Comparison of ENCODE assay signal across 17 cellular contexts in the genomic region with DNA sequence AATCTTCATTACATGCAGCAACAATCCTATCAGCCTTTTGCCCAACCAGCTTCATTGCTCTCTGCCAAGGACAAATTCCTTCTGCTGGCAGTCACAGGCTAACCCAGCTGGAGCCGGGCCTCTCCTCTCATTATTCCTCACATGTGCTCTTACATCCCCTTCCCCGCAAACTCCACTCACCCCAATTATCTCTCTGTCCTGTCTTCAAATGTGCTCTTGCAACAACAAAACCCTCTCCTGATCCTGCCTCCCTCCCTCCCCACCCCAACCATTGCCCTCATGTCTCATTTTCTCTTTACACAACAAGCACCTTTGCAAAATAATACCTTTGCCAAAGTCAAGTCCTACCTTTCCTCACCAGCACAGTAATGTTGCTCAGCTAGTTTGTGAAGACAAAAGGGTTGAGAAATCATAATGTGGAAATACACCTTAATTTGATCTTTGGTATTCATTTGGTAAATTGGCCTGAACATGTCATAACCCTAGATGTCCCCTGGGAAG. TPM values are rescaled to one million over a fixed set of nuclear protein-coding genes. Genes with fewer than 3 reads are reported as not detected.
DNase-seq lines count a peak whose midpoint lies in the region; ATAC-seq, FAIRE-seq and TF ChIP-seq lines count a peak whose summit lies in the region.
"Had no signal": no experiment of that assay in that cellular context is flagged by ENCODE, and none has a peak within 500 bp of the region (broad histone marks: within the 10 kb centered on the region; RNA-seq: fewer than 3 reads in every experiment).

No MANE protein-coding gene starts in this region.

- no peak overlapping the region for H4K8ac ChIP-seq in trophoblast cell (ENCODE audit: low read depth, low read length)

- H3K9me3 ChIP-seq in body of pancreas: no peaks in the 10 kb centered on the region
- no peaks in the 10 kb centered on the region for H3K9me3 ChIP-seq in heart right ventricle
- H3K9me3 ChIP-seq in trophoblast cell (ENCODE audit: insufficient read depth, low read depth, low read length): peaks cover 4% of the 10 kb centered on the region
- no peaks in the 10 kb centered on the region for H3K9me3 ChIP-seq in MM.1S (replicated peaks; ENCODE audit: insufficient read depth, low read length)

- no peaks in the 10 kb centered on the region for H3K9me2 ChIP-seq in MM.1S (replicated peaks; ENCODE audit: insufficient read depth, low read length)

- no peak overlapping the region for H3K18ac ChIP-seq in trophoblast cell (ENCODE audit: low read length)

- no peak overlapping the region for H3K4me3 ChIP-seq in body of pancreas
- no peak overlapping the region for H3K4me3 ChIP-seq in heart right ventricle
- no peak overlapping the region for H3K4me3 ChIP-seq in trophoblast cell (ENCODE audit: low read depth, low read length)
- H3K4me3 ChIP-seq in MM.1S (ENCODE audit: low read length): no peak overlapping the region

- no peak for TF ChIP-seq POLR2A in body of pancreas (IDR thresholded peaks at IDR 0.05)
- TF ChIP-seq POLR2A in GM12891 (IDR thresholded peaks at IDR 0.05; ENCODE audit: low read depth, low read length): no peak

- no peak overlapping the region for H4K91ac ChIP-seq in trophoblast cell (ENCODE audit: low read depth, low read length)

- H3K27me3 ChIP-seq in body of pancreas (no peaks in the 10 kb centered on the region), heart right ventricle (no peaks in the 10 kb centered on the region), trophoblast cell (ENCODE audit: insufficient read depth, low read length) (no peaks in the 10 kb centered on the region), MM.1S (replicated peaks; ENCODE audit: insufficient read depth, low read length) (no peaks in the 10 kb centered on the region)

- H3K23ac ChIP-seq in trophoblast cell (ENCODE audit: low read length): no peak overlapping the region

- ATAC-seq in body of pancreas (peak; percentile 72), heart right ventricle (peak; percentile 42 to 86 (median 71))
- ATAC-seq in stimulated activated naive CD8-positive, alpha-beta T cell treated with anti-CD3 and anti-CD28 coated beads, Interleukin-15, Interleukin-2, amounts not matched to agents 100 U/mL and 50 U/mL, for 24 hours: no peak
- ATAC-seq: activated CD4-positive, alpha-beta T cell treated with anti-CD3 and anti-CD28 coated beads for 36 hours; stimulated activated naive CD8-positive, alpha-beta T cell treated with anti-CD3 and anti-CD28 coated beads, Interleukin-15, amount 100 ng/mL, for 72 hours had no signal

- H2AK5ac ChIP-seq in trophoblast cell (ENCODE audit: low read length): no peak overlapping the region

- H3K4me1 ChIP-seq in body of pancreas (no peaks in the 10 kb centered on the region), heart right ventricle (peaks cover 7 to 49% (median 20%) of the 10 kb centered on the region in 9 donors), trophoblast cell (ENCODE audit: control insufficient read depth in 1 of 2, insufficient read depth in 2 of 2, low read length in 2 of 2) (no peaks in the 10 kb centered on the region), MM.1S (ENCODE audit: low read length) (0 out of 2 replicates have a peak, but pooled peaks cover 2% of the 10 kb centered on the region)

- H2BK12ac ChIP-seq in trophoblast cell (ENCODE audit: low read length): no peak overlapping the region

- no peaks in the 10 kb centered on the region for H3K79me1 ChIP-seq in trophoblast cell (ENCODE audit: low read length)

- H3K79me2 ChIP-seq in trophoblast cell (ENCODE audit: control insufficient read depth, insufficient read depth, low read length, poor library complexity) (no peaks in the 10 kb centered on the region), MM.1S (ENCODE audit: low read length) (no peaks in the 10 kb centered on the region)

- H3K9ac ChIP-seq in trophoblast cell (ENCODE audit: low read length) (no peak overlapping the region), MM.1S (ENCODE audit: low read length) (no peak overlapping the region)

- H2BK120ac ChIP-seq in trophoblast cell (ENCODE audit: insufficient read depth, low read length, poor library complexity): no peak overlapping the region

- no peaks in the 10 kb centered on the region for H4K20me1 ChIP-seq in MM.1S (ENCODE audit: insufficient read depth, low read length)

- H2AFZ ChIP-seq in trophoblast cell (ENCODE audit: insufficient read depth, low read length, poor library complexity): no peak overlapping the region
- no peak overlapping the region for H2AFZ ChIP-seq in MM.1S (ENCODE audit: low read length)

- H3K27ac ChIP-seq in body of pancreas: peak overlapping the region in 2 of 4 donors; percentile 2 to 53
- H3K27ac ChIP-seq in heart right ventricle: peak overlapping the region in 8 of 10 donors; percentile 55 to 83 (median 72)
- H3K27ac ChIP-seq in trophoblast cell (ENCODE audit: low read depth, low read length): no peak overlapping the region
- H3K27ac ChIP-seq in MM.1S (ENCODE audit: low read length): no peak overlapping the region

- no peak overlapping the region for H3K4ac ChIP-seq in trophoblast cell (ENCODE audit: low read depth, low read length)

- H3K4me2 ChIP-seq in trophoblast cell (ENCODE audit: low read length) (no peak overlapping the region), MM.1S (ENCODE audit: low read depth, low read length) (no peak overlapping the region)

- H3K36me3 ChIP-seq in body of pancreas (replicated peaks in 1 of 2; ENCODE audit: insufficient read depth in 1 of 2, low read depth in 2 of 2) (no peaks in the 10 kb centered on the region), heart right ventricle (no peaks in the 10 kb centered on the region), trophoblast cell (ENCODE audit: control insufficient read depth in 1 of 2, insufficient read depth in 2 of 2, low read length in 2 of 2) (no peaks in the 10 kb centered on the region), MM.1S (replicated peaks; ENCODE audit: insufficient read depth, low read length) (no peaks in the 10 kb centered on the region)

- peak; percentile 23 for DNase-seq in EH (ENCODE audit: low read depth)
- DNase-seq in body of pancreas: peak; percentile 6 to 21 (median 15)
- peak in 1 of 2 donors; percentile 62 for DNase-seq in heart right ventricle
- DNase-seq in trophoblast cell: peak; percentile 35 to 84
- DNase-seq in MM.1S: no peak
- no peak for DNase-seq in stimulated activated naive CD8-positive, alpha-beta T cell treated with anti-CD3 and anti-CD28 coated beads, Interleukin-15, Interleukin-2, amounts not matched to agents 100 U/mL and 50 U/mL, for 24 hours
- no peak for DNase-seq in GM12891 (ENCODE audit: insufficient read length, low spot score)
- no peak for DNase-seq in NCI-H1694 (lab: John Stamatoyannopoulos, UW)
- DNase-seq: activated CD4-positive, alpha-beta T cell treated with anti-CD3 and anti-CD28 coated beads for 36 hours; activated effector memory CD4-positive, alpha-beta T cell treated with anti-CD3 and anti-CD28 coated beads, Interleukin-2, amount 50 U/mL, for 16 hours; glutamatergic neuron; immature natural killer cell; NCI-H2029; NCI-H510A treated with DMSO at 0.1 percent for 48 hours; stimulated activated naive CD8-positive, alpha-beta T cell treated with anti-CD3 and anti-CD28 coated beads, Interleukin-15, amount 100 ng/mL, for 72 hours; T1000 had no signal

- WGBS in body of pancreas, 2 donors: 32 to 47% methylated on average over 2 of the region's 2 CpGs
- WGBS in heart right ventricle, 2 donors: 42 to 49% methylated on average over 2 of the region's 2 CpGs
- no CpG with 5 or more reads among the region's 2 CpGs for WGBS in trophoblast cell (ENCODE audit: extremely low coverage, insufficient coverage, insufficient read length)

- no peak for FAIRE-seq in GM12891 (lab: Jason Lieb, UNC)
- FAIRE-seq: endometrium had no signal

- TF ChIP-seq CTCF in body of pancreas (IDR thresholded peaks at IDR 0.05): no peak
- no peak for TF ChIP-seq CTCF in heart right ventricle (IDR thresholded peaks at IDR 0.05)
- TF ChIP-seq CTCF in MM.1S (IDR thresholded peaks at IDR 0.05; ENCODE audit: low read length): no peak

- no peak overlapping the region for H2BK5ac ChIP-seq in trophoblast cell (ENCODE audit: low read depth, low read length, poor library complexity)

- H4K12ac ChIP-seq in trophoblast cell (ENCODE audit: low read depth, low read length): no peak overlapping the region

- intact Hi-C loops in body of pancreas (cut with DNase I): no loop called here
- intact Hi-C loops in heart right ventricle (cut with DNase I): no loop called here

- H3F3A ChIP-seq in MM.1S (ENCODE audit: insufficient read depth, low read length): no peaks in the 10 kb centered on the region

- H3K14ac ChIP-seq in trophoblast cell (ENCODE audit: low read length): no peak overlapping the region

TF ChIP-seq in GM12891, 5 proteins besides CTCF, POLR2A, EP300 and RAD21:
- TF ChIP-seq TAF1 (IDR thresholded peaks at IDR 0.05; ENCODE audit: low read depth, low read length) (no peak), POU2F2 (IDR thresholded peaks at IDR 0.05; ENCODE audit: low read depth, low read length) (no peak), SPI1 (IDR thresholded peaks at IDR 0.05; ENCODE audit: low read depth, low read length) (no peak), POLR2AphosphoS5 (IDR thresholded peaks at IDR 0.05; ENCODE audit: low read depth, low read length) (no peak), PAX5 (IDR thresholded peaks at IDR 0.05; ENCODE audit: insufficient read depth, low read length, severe bottlenecking) (no peak)

RNA-seq across cellular contexts. Expression of gene DHCR24, which starts 36.0 kb away (rescaled TPM):
- total RNA-seq in body of pancreas: 10 to 100 TPM; 23.6 to 32.3 TPM
- 10 to 100 TPM; 12.6 to 36.0 (median 15.0) TPM for total RNA-seq in heart right ventricle
- 10 to 100 TPM in 1 of 2 donors, 1 to 10 TPM in 1; 3.3 to 70.6 TPM for polyA plus RNA-seq in heart right ventricle
- polyA plus RNA-seq in trophoblast cell (2013): 120 and 123 TPM in 2 replicates
- polyA plus RNA-seq in GM12891 (2012; ENCODE audit: low read depth, missing spikeins): 59.4 TPM

RNA-seq across cellular contexts. Expression of gene TMEM61, which starts 57.5 kb away (rescaled TPM):
- total RNA-seq in body of pancreas (1 to 10 TPM; 2.0 to 3.6 TPM), heart right ventricle (under 1 TPM in 1 of 10 donors, not detected in 9; 0.37 TPM)
- polyA plus RNA-seq in heart right ventricle: under 1 TPM in 1 of 2 donors, not detected in 1; 0.03 TPM
- polyA plus RNA-seq in trophoblast cell (2013): 0.18 and 0.19 TPM in 2 replicates
- not detected for polyA plus RNA-seq in GM12891 (2012; ENCODE audit: low read depth, missing spikeins)
- total RNA-seq: activated CD4-positive, alpha-beta T cell treated with anti-CD3 and anti-CD28 coated beads for 36 hours had no signal
- polyA plus RNA-seq: immature natural killer cell had no signal

Comparison
In these comparisons a context has a peak if more than half of its experiments do, and no peak if none do; other contexts are left out.
1. DNase-seq: peak in EH (single experiment), body of pancreas (4 of 4) and trophoblast cell (2 of 2); none in MM.1S (single experiment), stimulated activated naive CD8-positive, alpha-beta T cell treated with anti-CD3 and anti-CD28 coated beads, Interleukin-15, Interleukin-2, amounts not matched to agents 100 U/mL and 50 U/mL, for 24 hours (single experiment), GM12891 (single experiment) and NCI-H1694 (single experiment).
2. H3K27ac ChIP-seq: peak in heart right ventricle (8 of 10); none in trophoblast cell (single experiment) and MM.1S (single experiment).